Comparison of ENCODE assay signal across 8 cellular contexts in the genomic region with DNA sequence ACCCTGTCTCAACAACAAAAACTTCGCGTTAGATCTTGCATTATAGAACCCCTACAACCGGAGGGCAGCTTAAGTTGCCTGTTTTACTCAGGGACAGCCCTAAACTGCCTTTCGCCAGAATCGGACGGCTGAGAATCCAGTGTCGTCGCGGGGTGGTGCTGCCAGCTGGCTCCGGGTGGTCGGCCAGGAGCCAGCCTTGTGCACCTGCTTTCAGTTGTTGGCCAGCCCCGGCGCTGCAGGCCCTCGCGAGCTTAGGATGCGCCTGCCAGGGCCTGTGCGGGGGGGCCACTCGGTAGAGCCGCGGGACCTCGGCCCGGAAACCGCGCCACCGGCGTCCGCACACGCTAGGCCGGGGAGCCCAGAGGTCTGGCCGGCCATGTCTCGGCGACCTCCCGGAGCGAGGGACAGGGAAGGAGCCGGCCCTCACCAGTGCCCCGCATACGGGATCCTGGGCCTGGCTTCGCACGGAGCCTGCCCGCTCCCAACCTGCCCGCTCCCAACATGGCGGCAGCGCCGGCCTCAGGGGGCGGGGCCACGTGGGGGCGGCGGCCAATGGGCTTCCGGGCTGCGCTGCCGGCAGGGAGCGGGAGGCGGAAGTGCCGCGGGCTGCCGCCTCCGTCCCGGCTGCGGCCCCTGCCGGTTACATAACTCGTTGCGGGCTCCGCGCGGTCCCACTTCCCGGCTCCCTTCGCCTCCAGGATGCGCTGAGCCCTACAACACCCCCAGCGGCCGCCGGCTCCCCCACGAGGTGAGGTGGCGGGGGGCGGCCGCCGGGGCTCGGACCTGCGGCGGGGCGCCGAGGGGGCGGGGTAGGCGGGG. TPM values are rescaled to one million over a fixed set of nuclear protein-coding genes. Genes with fewer than 3 reads are reported as not detected.
DNase-seq lines count a peak whose midpoint lies in the region; ATAC-seq, FAIRE-seq and TF ChIP-seq lines count a peak whose summit lies in the region.

No MANE protein-coding gene starts in this region.

- H3K27me3 ChIP-seq in pancreas = no peaks in the 10 kb centered on the region
- H3K27me3 ChIP-seq in thyroid gland = no peaks in the 10 kb centered on the region

- no peaks in the 10 kb centered on the region for H3K9me3 Mint-ChIP-seq in activated naive CD8-positive, alpha-beta T cell (ENCODE audit: low read depth)

- peak in 1 of 2 donors; percentile 58 for TF ChIP-seq POLR2A in thyroid gland (IDR thresholded peaks at IDR 0.05)

- DNase-seq in GM12865 (ENCODE audit: low read depth) (peak; percentile 96), NAMALWA (ENCODE audit: low spot score) (peak; percentile 92), head of caudate nucleus (peak; percentile 77 to 95 (median 90)), pancreas (peak; percentile 86 to 97 (median 93)), thyroid gland (peak; percentile 95 to 96)

- peak overlapping the region; percentile 74 for H3K4me3 ChIP-seq in GM12865 (ENCODE audit: low read depth, low read length)
- H3K4me3 ChIP-seq in pancreas = peak overlapping the region; percentile 58 to 89 (median 73)
- H3K4me3 ChIP-seq in thyroid gland (replicated peaks in 1 of 3) = peak overlapping the region; percentile 43 to 80 (median 53)

- TF ChIP-seq CTCF in GM12865 (IDR thresholded peaks at IDR 0.05; ENCODE audit: insufficient read depth, low read depth, low read length, missing control alignments) = peak; percentile 58
- peak; percentile 12 to 39 (median 29) for TF ChIP-seq CTCF in pancreas (IDR thresholded peaks at IDR 0.05)
- peak in 3 of 6 experiments; percentile 45 to 58 (median 49) for TF ChIP-seq CTCF in thyroid gland (IDR thresholded peaks at IDR 0.05)

- no peaks in the 10 kb centered on the region for H3K36me3 Mint-ChIP-seq in activated naive CD8-positive, alpha-beta T cell

- H3K27me3 Mint-ChIP-seq in activated naive CD8-positive, alpha-beta T cell = no peaks in the 10 kb centered on the region

- H3K27ac Mint-ChIP-seq in activated naive CD8-positive, alpha-beta T cell = peak overlapping the region; percentile 92

- no peak for FAIRE-seq in pancreas (lab: Jason Lieb, UNC)

- intact Hi-C loops in head of caudate nucleus (cut with DNase I) = loop anchor here (2.0 to 10.0 kb wide), 4 partner anchors 45 to 193 kb away; a partner anchor contains a TSS
- intact Hi-C loops in pancreas (cut with DNase I) = no loop called here
- intact Hi-C loops in thyroid gland (cut with DNase I) = no loop called here

- ATAC-seq in HG02571 (IDR thresholded peaks at IDR 0.05; ENCODE audit: unreplicated experiment) = peak; percentile 77
- peak; percentile 95 for ATAC-seq in SK-N-SH treated with all-trans-retinoic acid at 6 μM for 48 hours
- peak; percentile 90 to 95 (median 92) for ATAC-seq in pancreas

- no peaks in the 10 kb centered on the region for H3K36me3 ChIP-seq in pancreas
- no peaks in the 10 kb centered on the region for H3K36me3 ChIP-seq in thyroid gland

- H3K4me1 ChIP-seq in pancreas = peaks cover 23 to 43% (median 38%) of the 10 kb centered on the region in 3 donors
- peaks cover 29 to 39% of the 10 kb centered on the region in 2 donors for H3K4me1 ChIP-seq in thyroid gland

- 0 to 1% methylated on average over 57 to 83 of the region's 83 CpGs for WGBS in pancreas, 2 donors
- 1% methylated on average over 26 to 38 of the region's 83 CpGs for WGBS in thyroid gland, 2 donors

- peak overlapping the region; percentile 83 to 99 (median 95) for H3K27ac ChIP-seq in pancreas
- peak overlapping the region; percentile 87 to 98 (median 91) for H3K27ac ChIP-seq in thyroid gland

- no peaks in the 10 kb centered on the region for H3K9me3 ChIP-seq in pancreas
- no peaks in the 10 kb centered on the region for H3K9me3 ChIP-seq in thyroid gland

- H3K4me1 Mint-ChIP-seq in activated naive CD8-positive, alpha-beta T cell (ENCODE audit: low read depth) = peaks cover 47% of the 10 kb centered on the region

- peak overlapping the region; percentile 86 for H3K4me3 Mint-ChIP-seq in activated naive CD8-positive, alpha-beta T cell

TF ChIP-seq in SK-N-SH treated with all-trans-retinoic acid at 6 μM for 48 hours, 23 proteins besides CTCF, POLR2A, EP300 and RAD21 (continues in another document):
- TF ChIP-seq, protein P1, sequence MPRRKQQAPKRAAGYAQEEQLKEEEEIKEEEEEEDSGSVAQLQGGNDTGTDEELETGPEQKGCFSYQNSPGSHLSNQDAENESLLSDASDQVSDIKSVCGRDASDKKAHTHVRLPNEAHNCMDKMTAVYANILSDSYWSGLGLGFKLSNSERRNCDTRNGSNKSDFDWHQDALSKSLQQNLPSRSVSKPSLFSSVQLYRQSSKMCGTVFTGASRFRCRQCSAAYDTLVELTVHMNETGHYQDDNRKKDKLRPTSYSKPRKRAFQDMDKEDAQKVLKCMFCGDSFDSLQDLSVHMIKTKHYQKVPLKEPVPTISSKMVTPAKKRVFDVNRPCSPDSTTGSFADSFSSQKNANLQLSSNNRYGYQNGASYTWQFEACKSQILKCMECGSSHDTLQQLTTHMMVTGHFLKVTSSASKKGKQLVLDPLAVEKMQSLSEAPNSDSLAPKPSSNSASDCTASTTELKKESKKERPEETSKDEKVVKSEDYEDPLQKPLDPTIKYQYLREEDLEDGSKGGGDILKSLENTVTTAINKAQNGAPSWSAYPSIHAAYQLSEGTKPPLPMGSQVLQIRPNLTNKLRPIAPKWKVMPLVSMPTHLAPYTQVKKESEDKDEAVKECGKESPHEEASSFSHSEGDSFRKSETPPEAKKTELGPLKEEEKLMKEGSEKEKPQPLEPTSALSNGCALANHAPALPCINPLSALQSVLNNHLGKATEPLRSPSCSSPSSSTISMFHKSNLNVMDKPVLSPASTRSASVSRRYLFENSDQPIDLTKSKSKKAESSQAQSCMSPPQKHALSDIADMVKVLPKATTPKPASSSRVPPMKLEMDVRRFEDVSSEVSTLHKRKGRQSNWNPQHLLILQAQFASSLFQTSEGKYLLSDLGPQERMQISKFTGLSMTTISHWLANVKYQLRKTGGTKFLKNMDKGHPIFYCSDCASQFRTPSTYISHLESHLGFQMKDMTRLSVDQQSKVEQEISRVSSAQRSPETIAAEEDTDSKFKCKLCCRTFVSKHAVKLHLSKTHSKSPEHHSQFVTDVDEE (CRISPR knock-in tag; IDR thresholded peaks at IDR 0.05) = peak; percentile 9; the same call in 1 of the 2 replicates
- TF ChIP-seq ZFP3 (CRISPR knock-in tag; IDR thresholded peaks at IDR 0.05) (peak; percentile 26; the same call in 1 of the 2 replicates), TCF4 (CRISPR knock-in tag; IDR thresholded peaks at IDR 0.05; ENCODE audit: borderline replicate concordance) (peak; percentile 53; the same call in 1 of the 2 replicates), ZNF8 (CRISPR knock-in tag; IDR thresholded peaks at IDR 0.05) (no peak), ESRRG (CRISPR knock-in tag; IDR thresholded peaks at IDR 0.05) (peak; percentile 63; the same call in 1 of the 2 replicates), ZNF70 (CRISPR knock-in tag; IDR thresholded peaks at IDR 0.05) (peak; percentile 91)
- TF ChIP-seq, protein P2, sequence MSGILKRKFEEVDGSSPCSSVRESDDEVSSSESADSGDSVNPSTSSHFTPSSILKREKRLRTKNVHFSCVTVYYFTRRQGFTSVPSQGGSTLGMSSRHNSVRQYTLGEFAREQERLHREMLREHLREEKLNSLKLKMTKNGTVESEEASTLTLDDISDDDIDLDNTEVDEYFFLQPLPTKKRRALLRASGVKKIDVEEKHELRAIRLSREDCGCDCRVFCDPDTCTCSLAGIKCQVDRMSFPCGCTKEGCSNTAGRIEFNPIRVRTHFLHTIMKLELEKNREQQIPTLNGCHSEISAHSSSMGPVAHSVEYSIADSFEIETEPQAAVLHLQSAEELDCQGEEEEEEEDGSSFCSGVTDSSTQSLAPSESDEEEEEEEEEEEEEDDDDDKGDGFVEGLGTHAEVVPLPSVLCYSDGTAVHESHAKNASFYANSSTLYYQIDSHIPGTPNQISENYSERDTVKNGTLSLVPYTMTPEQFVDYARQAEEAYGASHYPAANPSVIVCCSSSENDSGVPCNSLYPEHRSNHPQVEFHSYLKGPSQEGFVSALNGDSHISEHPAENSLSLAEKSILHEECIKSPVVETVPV (CRISPR knock-in tag; IDR thresholded peaks at IDR 0.05) = peak; percentile 37; the same call in 1 of the 2 replicates
- TF ChIP-seq, protein P3, sequence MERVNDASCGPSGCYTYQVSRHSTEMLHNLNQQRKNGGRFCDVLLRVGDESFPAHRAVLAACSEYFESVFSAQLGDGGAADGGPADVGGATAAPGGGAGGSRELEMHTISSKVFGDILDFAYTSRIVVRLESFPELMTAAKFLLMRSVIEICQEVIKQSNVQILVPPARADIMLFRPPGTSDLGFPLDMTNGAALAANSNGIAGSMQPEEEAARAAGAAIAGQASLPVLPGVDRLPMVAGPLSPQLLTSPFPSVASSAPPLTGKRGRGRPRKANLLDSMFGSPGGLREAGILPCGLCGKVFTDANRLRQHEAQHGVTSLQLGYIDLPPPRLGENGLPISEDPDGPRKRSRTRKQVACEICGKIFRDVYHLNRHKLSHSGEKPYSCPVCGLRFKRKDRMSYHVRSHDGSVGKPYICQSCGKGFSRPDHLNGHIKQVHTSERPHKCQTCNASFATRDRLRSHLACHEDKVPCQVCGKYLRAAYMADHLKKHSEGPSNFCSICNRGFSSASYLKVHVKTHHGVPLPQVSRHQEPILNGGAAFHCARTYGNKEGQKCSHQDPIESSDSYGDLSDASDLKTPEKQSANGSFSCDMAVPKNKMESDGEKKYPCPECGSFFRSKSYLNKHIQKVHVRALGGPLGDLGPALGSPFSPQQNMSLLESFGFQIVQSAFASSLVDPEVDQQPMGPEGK (CRISPR knock-in tag; IDR thresholded peaks at IDR 0.05; ENCODE audit: borderline replicate concordance) = peak; percentile 76; the same call in 1 of the 2 replicates

RNA-seq across cellular contexts. Expression of a gene that starts 14.2 kb away (rescaled TPM):
- total RNA-seq in pancreas (10 to 100 TPM; 22.8 to 32.4 (median 24.9) TPM), thyroid gland (10 to 100 TPM; 22.7 to 42.2 (median 31.0) TPM)
- 10 to 100 TPM; 39.3 to 41.4 TPM for polyA plus RNA-seq in pancreas

RNA-seq across cellular contexts. Expression of a gene that starts 14.3 kb away (rescaled TPM):
- total RNA-seq in pancreas (1 to 10 TPM in 3 of 6 donors, under 1 TPM in 3; 0.79 to 1.6 (median 0.99) TPM), thyroid gland (1 to 10 TPM; 2.7 to 6.8 (median 4.3) TPM)
- 1 to 10 TPM in 1 of 2 donors, under 1 TPM in 1; 0.53 to 1.0 TPM for polyA plus RNA-seq in pancreas

RNA-seq across cellular contexts. Expression of a gene that starts 37.6 kb away (rescaled TPM):
- total RNA-seq in pancreas (not detected), thyroid gland (not detected)
- polyA plus RNA-seq in pancreas = not detected

RNA-seq across cellular contexts. Expression of a gene that starts 43.2 kb away (rescaled TPM):
- total RNA-seq in pancreas = 10 to 100 TPM in 5 of 6 donors, 1 to 10 TPM in 1; 9.9 to 19.1 (median 11.0) TPM
- polyA plus RNA-seq in pancreas = 1 to 10 TPM; 6.8 to 6.9 TPM
- 10 to 100 TPM; 24.6 to 31.6 (median 29.4) TPM for total RNA-seq in thyroid gland

RNA-seq across cellular contexts. Expression of a gene that starts 56.6 kb away (rescaled TPM):
- total RNA-seq in pancreas (1 to 10 TPM; 2.2 to 5.1 (median 3.3) TPM), thyroid gland (10 to 100 TPM; 12.1 to 16.7 (median 16.1) TPM)
- polyA plus RNA-seq in pancreas = 1 to 10 TPM; 3.5 to 4.2 TPM

Comparison
In these comparisons a context has a peak if more than half of its experiments do, and no peak if none do; other contexts are left out.
1. Peak in every context shown above with its lines: DNase-seq, ATAC-seq, H3K4me3 ChIP-seq and H3K27ac ChIP-seq.